1 cellular context compared by ENCODE assay signal in the genomic region with DNA sequence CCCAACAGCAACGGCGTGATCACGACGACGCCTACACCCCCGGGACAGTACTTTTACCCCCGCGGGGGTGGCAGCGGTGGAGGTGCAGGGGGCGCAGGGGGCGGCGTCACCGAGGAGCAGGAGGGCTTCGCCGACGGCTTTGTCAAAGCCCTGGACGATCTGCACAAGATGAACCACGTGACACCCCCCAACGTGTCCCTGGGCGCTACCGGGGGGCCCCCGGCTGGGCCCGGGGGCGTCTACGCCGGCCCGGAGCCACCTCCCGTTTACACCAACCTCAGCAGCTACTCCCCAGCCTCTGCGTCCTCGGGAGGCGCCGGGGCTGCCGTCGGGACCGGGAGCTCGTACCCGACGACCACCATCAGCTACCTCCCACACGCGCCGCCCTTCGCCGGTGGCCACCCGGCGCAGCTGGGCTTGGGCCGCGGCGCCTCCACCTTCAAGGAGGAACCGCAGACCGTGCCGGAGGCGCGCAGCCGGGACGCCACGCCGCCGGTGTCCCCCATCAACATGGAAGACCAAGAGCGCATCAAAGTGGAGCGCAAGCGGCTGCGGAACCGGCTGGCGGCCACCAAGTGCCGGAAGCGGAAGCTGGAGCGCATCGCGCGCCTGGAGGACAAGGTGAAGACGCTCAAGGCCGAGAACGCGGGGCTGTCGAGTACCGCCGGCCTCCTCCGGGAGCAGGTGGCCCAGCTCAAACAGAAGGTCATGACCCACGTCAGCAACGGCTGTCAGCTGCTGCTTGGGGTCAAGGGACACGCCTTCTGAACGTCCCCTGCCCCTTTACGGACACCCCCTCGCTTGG.
TF ChIP-seq lines count a peak whose summit lies in the region.

No MANE protein-coding gene starts in this region.

TF ChIP-seq in K562, 482 proteins besides CTCF, POLR2A, EP300 and RAD21 (continues in another document):
- TF ChIP-seq ZNF764 (CRISPR knock-in tag; IDR thresholded peaks at IDR 0.05; ENCODE audit: low read depth) (no peak), PHF8 (IDR thresholded peaks at IDR 0.05; ENCODE audit: borderline replicate concordance, low read length) (peak; percentile 12; the same call in 1 of the 2 replicates), KHSRP (IDR thresholded peaks at IDR 0.05) (no peak), HDAC8 (tag; IDR thresholded peaks at IDR 0.05) (no peak), ILF3 (IDR thresholded peaks at IDR 0.05; ENCODE audit: borderline replicate concordance) (no peak), ZNF561 (CRISPR knock-in tag; conservative IDR thresholded peaks at IDR 0.05) (no peak), FOS (IDR thresholded peaks at IDR 0.05; ENCODE audit: extremely low read depth, insufficient read length) (no peak), HDAC6 (IDR thresholded peaks at IDR 0.05; ENCODE audit: low read depth, low read length) (no peak), ADNP (tag; IDR thresholded peaks at IDR 0.05) (no peak), CCNT2 (IDR thresholded peaks at IDR 0.05; ENCODE audit: borderline replicate concordance, extremely low read depth, insufficient read length, low read depth, low read length) (peak; percentile 43), FOXP1 (CRISPR knock-in tag; IDR thresholded peaks at IDR 0.05) (peak; percentile 60; the same call in 1 of the 2 replicates), RFX1 (IDR thresholded peaks at IDR 0.05) (no peak), ZSCAN29 (IDR thresholded peaks at IDR 0.05) (peak; percentile 81; the same call in 1 of the 2 replicates), ZNF41 (CRISPR knock-in tag; conservative IDR thresholded peaks at IDR 0.05) (no peak), ZNF324 (CRISPR knock-in tag; IDR thresholded peaks at IDR 0.05) (no peak), ZNF23 (CRISPR knock-in tag; IDR thresholded peaks at IDR 0.05) (no peak), FOXJ3 (CRISPR knock-in tag; IDR thresholded peaks at IDR 0.05) (no peak), ZNF3 (CRISPR knock-in tag; IDR thresholded peaks at IDR 0.05) (no peak), EHMT2 (IDR thresholded peaks at IDR 0.05) (no peak), HNRNPUL1 (IDR thresholded peaks at IDR 0.05; ENCODE audit: low read length) (no peak), SIN3B (IDR thresholded peaks at IDR 0.05; ENCODE audit: low read depth) (no peak), CHCHD3 (CRISPR knock-in tag; IDR thresholded peaks at IDR 0.05) (no peak), HDAC3 (IDR thresholded peaks at IDR 0.05; ENCODE audit: borderline replicate concordance, partially characterized antibody) (no peak), ZC3H8 (IDR thresholded peaks at IDR 0.05) (no peak), ZFP1 (CRISPR knock-in tag; IDR thresholded peaks at IDR 0.05) (no peak), NONO (IDR thresholded peaks at IDR 0.05; ENCODE audit: low read depth in 2 of 2, low read length in 1 of 2) (no peak), ZNF197 (CRISPR knock-in tag; IDR thresholded peaks at IDR 0.05; ENCODE audit: low read depth) (peak; percentile 28; the same call in 1 of the 2 replicates), TEAD1 (CRISPR knock-in tag; IDR thresholded peaks at IDR 0.05) (no peak), ETV5 (CRISPR knock-in tag; IDR thresholded peaks at IDR 0.05; ENCODE audit: low read depth) (peak; percentile 71; the same call in 1 of the 2 replicates), CSDE1 (IDR thresholded peaks at IDR 0.05) (no peak), ZNF507 (tag; conservative IDR thresholded peaks at IDR 0.05) (no peak), KDM1A (IDR thresholded peaks at IDR 0.05) (no peak), HNRNPL (IDR thresholded peaks at IDR 0.05; ENCODE audit: low read depth, low read length) (no peak; the same call in none of the 2 replicates), TAF15 (IDR thresholded peaks at IDR 0.05; ENCODE audit: low read depth, low read length) (peak; percentile 82), KAT2B (IDR thresholded peaks at IDR 0.05; ENCODE audit: low read depth, low read length) (no peak), U2AF1 (optimal IDR thresholded peaks at IDR 0.05; ENCODE audit: low read depth, low read length) (peak; percentile 95), STAT5B (CRISPR knock-in tag; IDR thresholded peaks at IDR 0.05) (no peak), RBM14 (IDR thresholded peaks at IDR 0.05; ENCODE audit: borderline replicate concordance, insufficient read depth, low read depth, low read length) (peak; percentile 82; the same call in 1 of the 2 replicates), FUS (optimal IDR thresholded peaks at IDR 0.05; ENCODE audit: low read depth, low read length) (peak; percentile 64), RBM39 (optimal IDR thresholded peaks at IDR 0.05; ENCODE audit: low read depth, low read length) (no peak), NFYB (IDR thresholded peaks at IDR 0.05; ENCODE audit: extremely low read depth, insufficient read length) (no peak), ZNF174 (CRISPR knock-in tag; IDR thresholded peaks at IDR 0.05) (no peak)
- TF ChIP-seq, protein P1, sequence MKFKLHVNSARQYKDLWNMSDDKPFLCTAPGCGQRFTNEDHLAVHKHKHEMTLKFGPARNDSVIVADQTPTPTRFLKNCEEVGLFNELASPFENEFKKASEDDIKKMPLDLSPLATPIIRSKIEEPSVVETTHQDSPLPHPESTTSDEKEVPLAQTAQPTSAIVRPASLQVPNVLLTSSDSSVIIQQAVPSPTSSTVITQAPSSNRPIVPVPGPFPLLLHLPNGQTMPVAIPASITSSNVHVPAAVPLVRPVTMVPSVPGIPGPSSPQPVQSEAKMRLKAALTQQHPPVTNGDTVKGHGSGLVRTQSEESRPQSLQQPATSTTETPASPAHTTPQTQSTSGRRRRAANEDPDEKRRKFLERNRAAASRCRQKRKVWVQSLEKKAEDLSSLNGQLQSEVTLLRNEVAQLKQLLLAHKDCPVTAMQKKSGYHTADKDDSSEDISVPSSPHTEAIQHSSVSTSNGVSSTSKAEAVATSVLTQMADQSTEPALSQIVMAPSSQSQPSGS (CRISPR knock-in tag; IDR thresholded peaks at IDR 0.05) = no peak
- TF ChIP-seq, protein P2, sequence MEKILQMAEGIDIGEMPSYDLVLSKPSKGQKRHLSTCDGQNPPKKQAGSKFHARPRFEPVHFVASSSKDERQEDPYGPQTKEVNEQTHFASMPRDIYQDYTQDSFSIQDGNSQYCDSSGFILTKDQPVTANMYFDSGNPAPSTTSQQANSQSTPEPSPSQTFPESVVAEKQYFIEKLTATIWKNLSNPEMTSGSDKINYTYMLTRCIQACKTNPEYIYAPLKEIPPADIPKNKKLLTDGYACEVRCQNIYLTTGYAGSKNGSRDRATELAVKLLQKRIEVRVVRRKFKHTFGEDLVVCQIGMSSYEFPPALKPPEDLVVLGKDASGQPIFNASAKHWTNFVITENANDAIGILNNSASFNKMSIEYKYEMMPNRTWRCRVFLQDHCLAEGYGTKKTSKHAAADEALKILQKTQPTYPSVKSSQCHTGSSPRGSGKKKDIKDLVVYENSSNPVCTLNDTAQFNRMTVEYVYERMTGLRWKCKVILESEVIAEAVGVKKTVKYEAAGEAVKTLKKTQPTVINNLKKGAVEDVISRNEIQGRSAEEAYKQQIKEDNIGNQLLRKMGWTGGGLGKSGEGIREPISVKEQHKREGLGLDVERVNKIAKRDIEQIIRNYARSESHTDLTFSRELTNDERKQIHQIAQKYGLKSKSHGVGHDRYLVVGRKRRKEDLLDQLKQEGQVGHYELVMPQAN (IDR thresholded peaks at IDR 0.05; ENCODE audit: borderline replicate concordance) = peak; percentile 68
- TF ChIP-seq, protein P3, sequence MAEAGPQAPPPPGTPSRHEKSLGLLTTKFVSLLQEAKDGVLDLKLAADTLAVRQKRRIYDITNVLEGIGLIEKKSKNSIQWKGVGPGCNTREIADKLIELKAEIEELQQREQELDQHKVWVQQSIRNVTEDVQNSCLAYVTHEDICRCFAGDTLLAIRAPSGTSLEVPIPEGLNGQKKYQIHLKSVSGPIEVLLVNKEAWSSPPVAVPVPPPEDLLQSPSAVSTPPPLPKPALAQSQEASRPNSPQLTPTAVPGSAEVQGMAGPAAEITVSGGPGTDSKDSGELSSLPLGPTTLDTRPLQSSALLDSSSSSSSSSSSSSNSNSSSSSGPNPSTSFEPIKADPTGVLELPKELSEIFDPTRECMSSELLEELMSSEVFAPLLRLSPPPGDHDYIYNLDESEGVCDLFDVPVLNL (CRISPR knock-in tag; IDR thresholded peaks at IDR 0.05; ENCODE audit: low read depth) = 0 out of 2 replicates have a peak, but pooled peaks have one; percentile 29
- TF ChIP-seq, protein P4, sequence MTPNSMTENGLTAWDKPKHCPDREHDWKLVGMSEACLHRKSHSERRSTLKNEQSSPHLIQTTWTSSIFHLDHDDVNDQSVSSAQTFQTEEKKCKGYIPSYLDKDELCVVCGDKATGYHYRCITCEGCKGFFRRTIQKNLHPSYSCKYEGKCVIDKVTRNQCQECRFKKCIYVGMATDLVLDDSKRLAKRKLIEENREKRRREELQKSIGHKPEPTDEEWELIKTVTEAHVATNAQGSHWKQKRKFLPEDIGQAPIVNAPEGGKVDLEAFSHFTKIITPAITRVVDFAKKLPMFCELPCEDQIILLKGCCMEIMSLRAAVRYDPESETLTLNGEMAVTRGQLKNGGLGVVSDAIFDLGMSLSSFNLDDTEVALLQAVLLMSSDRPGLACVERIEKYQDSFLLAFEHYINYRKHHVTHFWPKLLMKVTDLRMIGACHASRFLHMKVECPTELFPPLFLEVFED (CRISPR knock-in tag; conservative IDR thresholded peaks at IDR 0.05) = no peak
- TF ChIP-seq, protein P5, sequence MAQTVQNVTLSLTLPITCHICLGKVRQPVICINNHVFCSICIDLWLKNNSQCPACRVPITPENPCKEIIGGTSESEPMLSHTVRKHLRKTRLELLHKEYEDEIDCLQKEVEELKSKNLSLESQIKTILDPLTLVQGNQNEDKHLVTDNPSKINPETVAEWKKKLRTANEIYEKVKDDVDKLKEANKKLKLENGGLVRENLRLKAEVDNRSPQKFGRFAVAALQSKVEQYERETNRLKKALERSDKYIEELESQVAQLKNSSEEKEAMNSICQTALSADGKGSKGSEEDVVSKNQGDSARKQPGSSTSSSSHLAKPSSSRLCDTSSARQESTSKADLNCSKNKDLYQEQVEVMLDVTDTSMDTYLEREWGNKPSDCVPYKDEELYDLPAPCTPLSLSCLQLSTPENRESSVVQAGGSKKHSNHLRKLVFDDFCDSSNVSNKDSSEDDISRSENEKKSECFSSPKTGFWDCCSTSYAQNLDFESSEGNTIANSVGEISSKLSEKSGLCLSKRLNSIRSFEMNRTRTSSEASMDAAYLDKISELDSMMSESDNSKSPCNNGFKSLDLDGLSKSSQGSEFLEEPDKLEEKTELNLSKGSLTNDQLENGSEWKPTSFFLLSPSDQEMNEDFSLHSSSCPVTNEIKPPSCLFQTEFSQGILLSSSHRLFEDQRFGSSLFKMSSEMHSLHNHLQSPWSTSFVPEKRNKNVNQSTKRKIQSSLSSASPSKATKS (CRISPR knock-in tag; IDR thresholded peaks at IDR 0.05) = no peak
- TF ChIP-seq, protein P6, sequence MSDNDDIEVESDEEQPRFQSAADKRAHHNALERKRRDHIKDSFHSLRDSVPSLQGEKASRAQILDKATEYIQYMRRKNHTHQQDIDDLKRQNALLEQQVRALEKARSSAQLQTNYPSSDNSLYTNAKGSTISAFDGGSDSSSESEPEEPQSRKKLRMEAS (CRISPR knock-in tag; IDR thresholded peaks at IDR 0.05) = peak; percentile 91
- TF ChIP-seq, protein P7, sequence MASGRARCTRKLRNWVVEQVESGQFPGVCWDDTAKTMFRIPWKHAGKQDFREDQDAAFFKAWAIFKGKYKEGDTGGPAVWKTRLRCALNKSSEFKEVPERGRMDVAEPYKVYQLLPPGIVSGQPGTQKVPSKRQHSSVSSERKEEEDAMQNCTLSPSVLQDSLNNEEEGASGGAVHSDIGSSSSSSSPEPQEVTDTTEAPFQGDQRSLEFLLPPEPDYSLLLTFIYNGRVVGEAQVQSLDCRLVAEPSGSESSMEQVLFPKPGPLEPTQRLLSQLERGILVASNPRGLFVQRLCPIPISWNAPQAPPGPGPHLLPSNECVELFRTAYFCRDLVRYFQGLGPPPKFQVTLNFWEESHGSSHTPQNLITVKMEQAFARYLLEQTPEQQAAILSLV (tag; IDR thresholded peaks at IDR 0.05) = no peak
- TF ChIP-seq, protein P8, sequence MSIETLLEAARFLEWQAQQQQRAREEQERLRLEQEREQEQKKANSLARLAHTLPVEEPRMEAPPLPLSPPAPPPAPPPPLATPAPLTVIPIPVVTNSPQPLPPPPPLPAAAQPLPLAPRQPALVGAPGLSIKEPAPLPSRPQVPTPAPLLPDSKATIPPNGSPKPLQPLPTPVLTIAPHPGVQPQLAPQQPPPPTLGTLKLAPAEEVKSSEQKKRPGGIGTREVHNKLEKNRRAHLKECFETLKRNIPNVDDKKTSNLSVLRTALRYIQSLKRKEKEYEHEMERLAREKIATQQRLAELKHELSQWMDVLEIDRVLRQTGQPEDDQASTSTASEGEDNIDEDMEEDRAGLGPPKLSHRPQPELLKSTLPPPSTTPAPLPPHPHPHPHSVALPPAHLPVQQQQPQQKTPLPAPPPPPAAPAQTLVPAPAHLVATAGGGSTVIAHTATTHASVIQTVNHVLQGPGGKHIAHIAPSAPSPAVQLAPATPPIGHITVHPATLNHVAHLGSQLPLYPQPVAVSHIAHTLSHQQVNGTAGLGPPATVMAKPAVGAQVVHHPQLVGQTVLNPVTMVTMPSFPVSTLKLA (conservative IDR thresholded peaks at IDR 0.05) = peak; percentile 58 to 75; a peak in 3 of 4 replicates
- TF ChIP-seq, protein P9, sequence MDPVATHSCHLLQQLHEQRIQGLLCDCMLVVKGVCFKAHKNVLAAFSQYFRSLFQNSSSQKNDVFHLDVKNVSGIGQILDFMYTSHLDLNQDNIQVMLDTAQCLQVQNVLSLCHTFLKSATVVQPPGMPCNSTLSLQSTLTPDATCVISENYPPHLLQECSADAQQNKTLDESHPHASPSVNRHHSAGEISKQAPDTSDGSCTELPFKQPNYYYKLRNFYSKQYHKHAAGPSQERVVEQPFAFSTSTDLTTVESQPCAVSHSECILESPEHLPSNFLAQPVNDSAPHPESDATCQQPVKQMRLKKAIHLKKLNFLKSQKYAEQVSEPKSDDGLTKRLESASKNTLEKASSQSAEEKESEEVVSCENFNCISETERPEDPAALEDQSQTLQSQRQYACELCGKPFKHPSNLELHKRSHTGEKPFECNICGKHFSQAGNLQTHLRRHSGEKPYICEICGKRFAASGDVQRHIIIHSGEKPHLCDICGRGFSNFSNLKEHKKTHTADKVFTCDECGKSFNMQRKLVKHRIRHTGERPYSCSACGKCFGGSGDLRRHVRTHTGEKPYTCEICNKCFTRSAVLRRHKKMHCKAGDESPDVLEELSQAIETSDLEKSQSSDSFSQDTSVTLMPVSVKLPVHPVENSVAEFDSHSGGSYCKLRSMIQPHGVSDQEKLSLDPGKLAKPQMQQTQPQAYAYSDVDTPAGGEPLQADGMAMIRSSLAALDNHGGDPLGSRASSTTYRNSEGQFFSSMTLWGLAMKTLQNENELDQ (CRISPR knock-in tag; IDR thresholded peaks at IDR 0.05; ENCODE audit: borderline replicate concordance) = no peak
